Comparison of ENCODE assay signal across 22 cellular contexts in the genomic region with DNA sequence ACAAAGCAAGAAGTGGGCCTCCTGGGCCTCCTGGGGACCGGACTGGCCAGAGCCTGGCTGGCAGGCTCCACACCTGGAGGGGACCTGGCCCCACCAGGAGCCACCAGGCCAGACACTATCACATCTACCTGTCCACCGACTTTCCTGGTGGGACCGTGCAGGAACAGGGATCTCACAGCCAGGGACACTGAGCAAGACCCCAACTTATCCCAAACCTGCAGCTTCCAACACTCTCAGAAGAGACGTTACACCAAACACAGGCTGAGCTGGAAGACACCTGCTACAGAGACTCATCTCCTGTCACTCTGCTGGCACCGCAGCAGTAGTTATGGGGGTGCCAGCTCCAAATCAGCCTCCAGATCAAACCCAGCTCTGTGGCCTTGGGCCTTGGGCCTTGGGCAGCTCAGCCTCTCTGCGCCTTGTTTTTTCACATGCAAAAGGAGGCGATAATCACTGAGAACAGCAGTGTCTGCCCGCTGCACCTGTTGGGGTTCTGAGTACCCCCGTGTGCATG.
DNase-seq lines count a peak whose midpoint lies in the region; ATAC-seq and TF ChIP-seq lines count a peak whose summit lies in the region.
"Had no signal": no experiment of that assay in that cellular context is flagged by ENCODE, and none has a peak within 500 bp of the region (broad histone marks: within the 10 kb centered on the region; RNA-seq: fewer than 3 reads in every experiment).

No MANE protein-coding gene starts in this region.

- ATAC-seq in Right ventricle myocardium inferior (no peak), GM18873 (IDR thresholded peaks at IDR 0.05; ENCODE audit: low FRiP score, unreplicated experiment) (no peak)

- no peaks in the 10 kb centered on the region for H3K9me3 Mint-ChIP-seq in endothelial cell (ENCODE audit: unreplicated experiment)

- no peaks in the 10 kb centered on the region for H3K36me3 ChIP-seq in left ventricle myocardium inferior
- no peaks in the 10 kb centered on the region for H3K36me3 ChIP-seq in SJCRH30
- no peaks in the 10 kb centered on the region for H3K36me3 ChIP-seq in osteoblast (ENCODE audit: insufficient read depth, low read length)
- H3K36me3 ChIP-seq: BE2C had no signal

- H3K36me3 Mint-ChIP-seq in endothelial cell (ENCODE audit: low read depth, unreplicated experiment) = peaks cover 4% of the 10 kb centered on the region
- H3K36me3 Mint-ChIP-seq: CD4-positive, CD25-positive, alpha-beta regulatory T cell had no signal

- H3K9me3 ChIP-seq in left ventricle myocardium inferior (replicated peaks) (no peaks in the 10 kb centered on the region), SJCRH30 (replicated peaks) (no peaks in the 10 kb centered on the region), osteoblast (ENCODE audit: low read depth, low read length) (no peaks in the 10 kb centered on the region)
- H3K9me3 ChIP-seq: BE2C, SK-N-SH had no signal

- TF ChIP-seq CTCF in left ventricle myocardium inferior (IDR thresholded peaks at IDR 0.05; ENCODE audit: borderline replicate concordance) (no peak), endothelial cell (IDR thresholded peaks at IDR 0.05; ENCODE audit: unreplicated experiment) (no peak), osteoblast (IDR thresholded peaks at IDR 0.05; ENCODE audit: extremely low read depth, low read depth, low read length) (no peak)

- no peaks in the 10 kb centered on the region for H4K20me1 ChIP-seq in osteoblast (ENCODE audit: insufficient read depth, low read length)

- no peaks in the 10 kb centered on the region for H3K79me2 ChIP-seq in osteoblast (ENCODE audit: insufficient read depth, low read length)

- intact Hi-C loops in Right ventricle myocardium inferior (cut with DNase I) = no loop called here
- intact Hi-C loops in left ventricle myocardium inferior (cut with micrococcal nuclease) = no loop called here

- DNase-seq in Right ventricle myocardium inferior (ENCODE audit: missing footprints) (peak; percentile 20), left ventricle myocardium inferior (no peak), SJCRH30 (peak; percentile 37 to 66), endothelial cell (ENCODE audit: low spot score) (no peak), osteoblast (ENCODE audit: insufficient read length, low spot score, missing footprints) (peak; percentile 39), NCI-H1092 (lab: John Stamatoyannopoulos, UW) (no peak), DMS153 (lab: John Stamatoyannopoulos, UW) (no peak)
- DNase-seq: CD4-positive, CD25-positive, alpha-beta regulatory T cell; GOT3; KBM-7; MV-4-11; NCI-H1105 treated with DMSO at 0.1 percent for 48 hours; NCI-H2029; NCI-H2227 treated with DMSO at 0.1 percent for 48 hours; NCI-H526 treated with DMSO at 0.1 percent for 48 hours; SIG-M5; SW 1271 had no signal

- H3K4me1 Mint-ChIP-seq in endothelial cell (ENCODE audit: unreplicated experiment) = no peaks in the 10 kb centered on the region

- peak overlapping the region; percentile 18 for H3K27ac Mint-ChIP-seq in endothelial cell (ENCODE audit: unreplicated experiment)
- H3K27ac Mint-ChIP-seq: CD4-positive, CD25-positive, alpha-beta regulatory T cell had no signal

- H3K4me1 ChIP-seq in left ventricle myocardium inferior = no peaks in the 10 kb centered on the region
- peaks cover 50% of the 10 kb centered on the region for H3K4me1 ChIP-seq in SJCRH30
- H3K4me1 ChIP-seq in osteoblast (ENCODE audit: insufficient read depth, low read length) = no peaks in the 10 kb centered on the region
- H3K4me1 ChIP-seq: BE2C had no signal

- H3K4me3 Mint-ChIP-seq in endothelial cell (ENCODE audit: unreplicated experiment) = no peak overlapping the region
- H3K4me3 Mint-ChIP-seq: CD4-positive, CD25-positive, alpha-beta regulatory T cell had no signal

- no peak overlapping the region for H3K27ac ChIP-seq in left ventricle myocardium inferior (replicated peaks)
- peak overlapping the region; percentile 3; the same call in 1 of the 2 replicates for H3K27ac ChIP-seq in SJCRH30
- no peak overlapping the region for H3K27ac ChIP-seq in osteoblast (ENCODE audit: low read depth, low read length)
- H3K27ac ChIP-seq: 22Rv1, RWPE1 had no signal

- no peak overlapping the region for H2AFZ ChIP-seq in osteoblast (ENCODE audit: low read length)

- H3K27me3 Mint-ChIP-seq in endothelial cell (ENCODE audit: unreplicated experiment) = peaks cover 14% of the 10 kb centered on the region
- H3K27me3 Mint-ChIP-seq: CD4-positive, CD25-positive, alpha-beta regulatory T cell had no signal

- no peak overlapping the region for H3K4me2 ChIP-seq in osteoblast (ENCODE audit: insufficient read depth, low read length)
- H3K4me2 ChIP-seq: SK-N-SH had no signal

- no peak overlapping the region for H3K4me3 ChIP-seq in left ventricle myocardium inferior
- no peak overlapping the region for H3K4me3 ChIP-seq in SJCRH30
- H3K4me3 ChIP-seq in osteoblast (ENCODE audit: insufficient read depth, low read length) = no peak overlapping the region

- H3K27me3 ChIP-seq in left ventricle myocardium inferior (ENCODE audit: low read depth) (peaks cover 73% of the 10 kb centered on the region), SJCRH30 (no peaks in the 10 kb centered on the region), osteoblast (ENCODE audit: insufficient read depth, low read length) (peaks cover 22% of the 10 kb centered on the region)
- H3K27me3 ChIP-seq: BE2C had no signal

Comparison
In these comparisons a context has a peak if more than half of its experiments do, and no peak if none do; other contexts are left out.
1. DNase-seq: peak in Right ventricle myocardium inferior (single experiment), SJCRH30 (2 of 2) and osteoblast (single experiment); none in left ventricle myocardium inferior (single experiment), endothelial cell (single experiment), NCI-H1092 (single experiment) and DMS153 (single experiment).